In the genomic region with DNA sequence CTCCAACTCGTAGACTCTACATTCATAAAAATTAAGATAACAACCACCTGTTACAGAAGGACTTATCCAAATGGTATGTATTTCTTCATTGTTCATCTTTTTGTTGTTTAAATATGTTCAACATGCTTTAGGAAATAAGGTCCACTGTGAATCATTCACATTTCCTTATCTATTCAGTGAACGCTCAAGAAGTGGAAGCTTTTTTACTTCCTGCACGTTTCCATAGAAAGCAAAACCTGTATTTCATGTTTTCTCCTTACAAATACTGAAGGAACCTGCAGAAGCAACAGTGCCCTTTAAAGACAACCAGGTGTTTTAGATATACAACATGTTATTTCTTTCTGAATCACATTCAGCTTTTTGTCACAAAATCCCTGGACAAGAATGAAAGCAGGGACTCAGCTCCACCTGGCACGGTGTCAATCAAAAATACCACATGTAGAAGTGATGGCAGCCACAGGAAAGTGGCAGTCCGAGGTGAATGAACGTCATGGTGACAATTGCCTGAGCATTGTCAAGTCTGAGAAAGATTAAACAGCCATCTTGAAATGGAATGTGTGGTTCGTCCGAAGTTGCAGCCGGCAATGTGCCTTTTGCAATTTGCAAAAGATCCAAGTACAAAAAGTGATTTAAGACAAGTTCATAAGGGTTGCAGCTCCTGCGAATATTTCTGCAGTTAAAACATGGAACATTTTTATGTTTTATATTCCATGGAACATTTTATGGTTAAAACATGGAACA, we compare ENCODE assay signal across 24 cellular contexts.
A peak's percentile ranks its signal among the peaks of the same experiment; 100 is the strongest.
DNase-seq lines count a peak whose midpoint lies in the region; ATAC-seq and TF ChIP-seq lines count a peak whose summit lies in the region.
"Had no signal": no experiment of that assay in that cellular context is flagged by ENCODE, and none has a peak within 500 bp of the region (broad histone marks: within the 10 kb centered on the region; RNA-seq: fewer than 3 reads in every experiment).

No MANE protein-coding gene starts in this region.

- H3F3A ChIP-seq in SK-N-SH (replicated peaks; ENCODE audit: insufficient read depth): no peaks in the 10 kb centered on the region

- POLR2A ChIA-PET in RWPE1 (lab: Yijun Ruan, JAX; ENCODE audit: low non-redundant PET) (no interaction called here), SK-N-SH (lab: Yijun Ruan, JAX) (no interaction called here)

- H3K4me2 ChIP-seq in fibroblast of lung (ENCODE audit: extremely low read depth, insufficient read depth, low read length) (peak overlapping the region; percentile 18), SK-N-SH (no peak overlapping the region)

- H3K9ac ChIP-seq in fibroblast of lung (ENCODE audit: insufficient read depth, low read length) (no peak overlapping the region), SK-N-SH (no peak overlapping the region)

- H3K4me3 ChIP-seq in fibroblast of lung (replicated peaks in 1 of 4; ENCODE audit: control extremely low read depth in 1 of 4, insufficient read depth in 1 of 4, low read depth in 3 of 4, low read length in 4 of 4) (no peak overlapping the region), suprapubic skin (no peak overlapping the region), SK-N-SH (ENCODE audit: low read depth in 2 of 2, low read length in 1 of 2) (no peak overlapping the region)
- H3K4me3 ChIP-seq: dorsolateral prefrontal cortex, HAP-1, left ventricle myocardium inferior, ovary, SK-N-MC, vagina had no signal

- no peak for TF ChIP-seq POLR2A in suprapubic skin (IDR thresholded peaks at IDR 0.05)

- 41% methylated on average over 10 of the region's 10 CpGs for WGBS in suprapubic skin
- 73% methylated on average over 10 of the region's 10 CpGs for WGBS in SK-N-SH (ENCODE audit: low lambda C conversion rate)

- CTCF ChIA-PET in RWPE1 (lab: Yijun Ruan, JAX) (interaction anchor here (1.2 kb wide), 1 partner anchor 11 kb away, joined by 6 read pairs; no protein-coding TSS in a partner anchor), SK-N-SH (lab: Yijun Ruan, JAX) (interaction anchor here (1.9 kb wide), 1 partner anchor 11 kb away, joined by 8 read pairs; no protein-coding TSS in a partner anchor)

- H3K4me1 ChIP-seq in fibroblast of lung (ENCODE audit: control insufficient read depth, extremely low read depth, insufficient read depth, low read length) (peaks cover 2% of the 10 kb centered on the region), suprapubic skin (peaks cover 52% of the 10 kb centered on the region), SK-N-SH (ENCODE audit: control insufficient read depth in 1 of 2, insufficient read depth in 2 of 2, low read depth in 1 of 2, low read length in 1 of 2) (peaks cover 0 to 7% of the 10 kb centered on the region in 2 experiments; a peak in 2 of 4 replicates)
- H3K4me1 ChIP-seq: HAP-1 had no signal

- TF ChIP-seq RAD21 in SK-N-SH (IDR thresholded peaks at IDR 0.05; ENCODE audit: low read length): no peak

- peak overlapping the region; percentile 1; the same call in 1 of the 2 replicates for H3K27ac ChIP-seq in VCaP
- H3K27ac ChIP-seq in fibroblast of lung (ENCODE audit: insufficient read depth, low read length): no peak overlapping the region
- H3K27ac ChIP-seq in suprapubic skin: peak overlapping the region; percentile 55
- H3K27ac ChIP-seq in RWPE1: no peak overlapping the region
- H3K27ac ChIP-seq in SK-N-SH (ENCODE audit: low read depth in 2 of 2, low read length in 1 of 2): no peak overlapping the region
- H3K27ac ChIP-seq: dorsolateral prefrontal cortex, epithelial cell of prostate, left ventricle myocardium inferior, ovary, SK-N-MC, vagina had no signal

- DNase-seq in HPDE6-E6E7 (ENCODE audit: extremely low spot score): peak; percentile 26
- no peak for DNase-seq in fibroblast of lung (ENCODE audit: low read depth in 2 of 2)
- DNase-seq in suprapubic skin (ENCODE audit: low spot score in 2 of 2): no peak
- no peak for DNase-seq in RWPE1 (ENCODE audit: low spot score)
- DNase-seq in SK-N-SH: no peak
- DNase-seq: dorsolateral prefrontal cortex; foreskin melanocyte; immature natural killer cell; left ventricle myocardium inferior; NCI-H2171; NCI-H524 treated with DMSO at 0.1 percent for 48 hours; ovary; right cardiac atrium; RPMI8226; stimulated activated CD4-positive, alpha-beta T cell treated with anti-CD3 and anti-CD28 coated beads, Interleukin-4, amount 100 ng/mL, for 24 hours; stimulated activated naive B cell treated with anti-CD40 and anti-IgM and Interleukin-4, amounts not matched to agents 10 μg/mL and 1 μg/mL and 100 μg/mL, for 72 hours had no signal

- H2AFZ ChIP-seq in fibroblast of lung (ENCODE audit: low read length): peak overlapping the region; percentile 34
- no peak overlapping the region for H2AFZ ChIP-seq in SK-N-SH (ENCODE audit: low read depth)

- H4K20me1 ChIP-seq in fibroblast of lung (ENCODE audit: control insufficient read depth, extremely low read depth, insufficient read depth, low read length) (no peaks in the 10 kb centered on the region), SK-N-SH (ENCODE audit: insufficient read depth) (no peaks in the 10 kb centered on the region)

- no peak for ATAC-seq in HG03571 (IDR thresholded peaks at IDR 0.05; ENCODE audit: unreplicated experiment)
- ATAC-seq: natural killer cell treated with Interleukin-12 subunit alpha and Interleukin-12 subunit beta and Interleukin-15 and Interleukin-18, amount 100 ng/mL, for 72 hours; right cardiac atrium; stimulated activated naive B cell treated with anti-CD40 and anti-IgM and Interleukin-4, amounts not matched to agents 10 μg/mL and 1 μg/mL and 100 μg/mL, for 72 hours; WTC11 had no signal

- TF ChIP-seq CTCF in VCaP (conservative IDR thresholded peaks at IDR 0.05): no peak
- no peak for TF ChIP-seq CTCF in fibroblast of lung (conservative IDR thresholded peaks at IDR 0.05 in 1 of 2, IDR thresholded peaks at IDR 0.05 in 1 of 2; ENCODE audit: low read depth in 1 of 2, low read length in 2 of 2)
- TF ChIP-seq CTCF in suprapubic skin (IDR thresholded peaks at IDR 0.05): no peak
- no peak for TF ChIP-seq CTCF in RWPE1 (conservative IDR thresholded peaks at IDR 0.05; ENCODE audit: low read depth)
- no peak for TF ChIP-seq CTCF in SK-N-SH (IDR thresholded peaks at IDR 0.05)

- H3K79me2 ChIP-seq in fibroblast of lung (ENCODE audit: control insufficient read depth, insufficient read depth, low read length) (no peaks in the 10 kb centered on the region), SK-N-SH (ENCODE audit: insufficient read depth) (no peaks in the 10 kb centered on the region)

- H3K9me2 ChIP-seq in SK-N-SH: no peaks in the 10 kb centered on the region

- H3K9me3 ChIP-seq in fibroblast of lung (ENCODE audit: control insufficient read depth, insufficient read depth, low read depth, low read length) (no peaks in the 10 kb centered on the region), suprapubic skin (no peaks in the 10 kb centered on the region), SK-N-SH (no peaks in the 10 kb centered on the region)
- H3K9me3 ChIP-seq: HAP-1, left ventricle myocardium inferior, ovary, vagina had no signal

- no peak for TF ChIP-seq EP300 in suprapubic skin (IDR thresholded peaks at IDR 0.05)
- no peak for TF ChIP-seq EP300 in SK-N-SH (IDR thresholded peaks at IDR 0.05; ENCODE audit: borderline replicate concordance in 1 of 2, low read depth in 1 of 2, low read length in 1 of 2)

- H3K36me3 ChIP-seq in fibroblast of lung (ENCODE audit: control insufficient read depth, insufficient read depth, low read length): no peaks in the 10 kb centered on the region
- no peaks in the 10 kb centered on the region for H3K36me3 ChIP-seq in suprapubic skin
- no peaks in the 10 kb centered on the region for H3K36me3 ChIP-seq in SK-N-SH (replicated peaks in 1 of 2; ENCODE audit: control insufficient read depth in 1 of 2, insufficient read depth in 2 of 2, low read length in 1 of 2)
- H3K36me3 ChIP-seq: HAP-1, left ventricle myocardium inferior, ovary, vagina had no signal

- H3K27me3 ChIP-seq in fibroblast of lung (ENCODE audit: control insufficient read depth, insufficient read depth, low read length) (no peaks in the 10 kb centered on the region), suprapubic skin (no peaks in the 10 kb centered on the region), SK-N-SH (ENCODE audit: insufficient read depth) (no peaks in the 10 kb centered on the region)
- H3K27me3 ChIP-seq: dorsolateral prefrontal cortex, ovary, vagina had no signal

TF ChIP-seq in SK-N-SH, 30 proteins besides CTCF, POLR2A, EP300 and RAD21:
- TF ChIP-seq SMC3 (IDR thresholded peaks at IDR 0.05; ENCODE audit: low read depth, low read length) (no peak), TCF12 (IDR thresholded peaks at IDR 0.05) (no peak), FOSL2 (IDR thresholded peaks at IDR 0.05; ENCODE audit: borderline replicate concordance, low read depth) (no peak), TAF1 (IDR thresholded peaks at IDR 0.05; ENCODE audit: borderline replicate concordance, low read depth, low read length) (no peak), GABPA (IDR thresholded peaks at IDR 0.05; ENCODE audit: low read depth) (no peak), CHD2 (IDR thresholded peaks at IDR 0.05; ENCODE audit: low read length, partially characterized antibody) (no peak), RCOR1 (IDR thresholded peaks at IDR 0.05; ENCODE audit: low read length) (no peak), RXRA (IDR thresholded peaks at IDR 0.05; ENCODE audit: borderline replicate concordance, low read depth) (no peak), MAX (IDR thresholded peaks at IDR 0.05; ENCODE audit: low read depth) (no peak)
TF ChIP-seq in SK-N-SH: peak in this region for 0.

Comparison
In these comparisons a context has a peak if more than half of its experiments do, and no peak if none do; other contexts are left out.
1. H3K27ac ChIP-seq: peak in VCaP (single experiment) and suprapubic skin (single experiment); none in fibroblast of lung (single experiment), RWPE1 (single experiment) and SK-N-SH (0 of 2).